In genomic region chrX:154468217-154468616, GRCh38 we compare ENCODE assay signal across 9 cellular contexts.
"Had no signal": no experiment of that assay in that cellular context is flagged by ENCODE, and none has a peak within 500 bp of the region (broad histone marks: within the 10 kb centered on the region; RNA-seq: fewer than 3 reads in every experiment).

No MANE protein-coding gene starts in this region.

- H3K27ac ChIP-seq: GM23248 had no signal

- H3K4me3 ChIP-seq: GM23248, GM23338, HAP-1 had no signal

- H3K9me3 ChIP-seq: HAP-1 had no signal

- H3K4me1 ChIP-seq: HAP-1 had no signal

- ATAC-seq: GM23338, HCT116 had no signal

- DNase-seq: GM23248, GOT3, H7, H9, HCEC 1CT, HFFc6 had no signal
